Comparison of ENCODE assay signal across 1 cellular context in genomic region chr11:798093-798713, GRCh38.
TF ChIP-seq lines count a peak whose summit lies in the region.

TSS of gene SLC25A22 (minus strand) at chr11:798281. CDS start at chr11:795006, 3,275 bp downstream.

TF ChIP-seq in K562, 482 proteins besides CTCF, POLR2A, EP300 and RAD21 (continued from another document and continues in another):
- TF ChIP-seq MGA (IDR thresholded peaks at IDR 0.05) (no peak), HMGN3 (IDR thresholded peaks at IDR 0.05; ENCODE audit: borderline replicate concordance, extremely low read depth, insufficient read length, low read depth, low read length) (peak; percentile 54), MBD2 (IDR thresholded peaks at IDR 0.05; ENCODE audit: borderline replicate concordance, low read depth) (no peak), MNT (conservative IDR thresholded peaks at IDR 0.05) (no peak; a peak in 1 of 4 replicates), CSDE1 (IDR thresholded peaks at IDR 0.05) (no peak), FOXM1 (IDR thresholded peaks at IDR 0.05; ENCODE audit: low read depth) (no peak), FOXM1 (CRISPR knock-in tag; IDR thresholded peaks at IDR 0.05; ENCODE audit: low read depth) (no peak), ZBTB9 (CRISPR knock-in tag; IDR thresholded peaks at IDR 0.05) (peak; percentile 52; the same call in 1 of the 2 replicates), NR2F6 (CRISPR knock-in tag; IDR thresholded peaks at IDR 0.05) (no peak), CBFA2T2 (conservative IDR thresholded peaks at IDR 0.05) (no peak), ZNF274 (IDR thresholded peaks at IDR 0.05; ENCODE audit: borderline replicate concordance, low read depth, low read length) (no peak), ZFX (CRISPR knock-in tag; IDR thresholded peaks at IDR 0.05) (peak; percentile 14; the same call in 1 of the 2 replicates), TBP (optimal IDR thresholded peaks at IDR 0.05; ENCODE audit: low read depth, low read length) (no peak), RBM39 (optimal IDR thresholded peaks at IDR 0.05; ENCODE audit: low read depth, low read length) (no peak), PREB (CRISPR knock-in tag; IDR thresholded peaks at IDR 0.05) (no peak), USF1 (CRISPR knock-in tag; IDR thresholded peaks at IDR 0.05) (no peak), SP1 (CRISPR knock-in tag; IDR thresholded peaks at IDR 0.05) (0 out of 2 replicates have a peak, but pooled peaks have one; percentile 29), ZNF121 (CRISPR knock-in tag; conservative IDR thresholded peaks at IDR 0.05) (no peak), RBM14 (IDR thresholded peaks at IDR 0.05; ENCODE audit: borderline replicate concordance, insufficient read depth, low read depth, low read length) (no peak), ZNF134 (CRISPR knock-in tag; conservative IDR thresholded peaks at IDR 0.05) (no peak), POLR2B (IDR thresholded peaks at IDR 0.05; ENCODE audit: low read depth, partially characterized antibody) (peak; percentile 16), MCM2 (IDR thresholded peaks at IDR 0.05; ENCODE audit: low read depth) (no peak), TRIM24 (IDR thresholded peaks at IDR 0.05) (no peak), CHD2 (IDR thresholded peaks at IDR 0.05; ENCODE audit: low read depth, low read length) (no peak), SAFB (IDR thresholded peaks at IDR 0.05; ENCODE audit: borderline replicate concordance, low read depth, low read length) (peak; percentile 91), SNRNP70 (optimal IDR thresholded peaks at IDR 0.05; ENCODE audit: low read depth, low read length) (no peak), BMI1 (IDR thresholded peaks at IDR 0.05; ENCODE audit: low read length) (no peak), ZNF668 (CRISPR knock-in tag; IDR thresholded peaks at IDR 0.05) (no peak), KAT2B (IDR thresholded peaks at IDR 0.05; ENCODE audit: low read depth, low read length) (no peak), MCM3 (IDR thresholded peaks at IDR 0.05) (no peak), YY1 (IDR thresholded peaks at IDR 0.05; ENCODE audit: borderline replicate concordance in 1 of 3, control insufficient read depth in 1 of 3, extremely low read depth in 1 of 3, insufficient read depth in 3 of 3, insufficient read length in 1 of 3, insufficient replicate concordance in 2 of 3, low read depth in 1 of 3, low read length in 2 of 3) (no peak), ILF3 (IDR thresholded peaks at IDR 0.05; ENCODE audit: borderline replicate concordance) (no peak), ZNF12 (CRISPR knock-in tag; IDR thresholded peaks at IDR 0.05) (no peak), PYGO2 (tag; IDR thresholded peaks at IDR 0.05) (no peak), SLC30A9 (CRISPR knock-in tag; IDR thresholded peaks at IDR 0.05) (no peak), PTRF (tag; IDR thresholded peaks at IDR 0.05) (no peak), ZFP30 (CRISPR knock-in tag; IDR thresholded peaks at IDR 0.05; ENCODE audit: borderline replicate concordance) (no peak), KAT8 (IDR thresholded peaks at IDR 0.05; ENCODE audit: low read depth) (no peak), HIVEP1 (CRISPR knock-in tag; IDR thresholded peaks at IDR 0.05) (no peak), HMG20A (CRISPR knock-in tag; conservative IDR thresholded peaks at IDR 0.05) (no peak), NCOA2 (IDR thresholded peaks at IDR 0.05; ENCODE audit: partially characterized antibody in 2 of 2) (no peak), CXXC5 (CRISPR knock-in tag; IDR thresholded peaks at IDR 0.05) (peak; percentile 64; the same call in 1 of the 2 replicates), TAF9B (IDR thresholded peaks at IDR 0.05; ENCODE audit: partially characterized antibody) (no peak), ZNF282 (CRISPR knock-in tag; IDR thresholded peaks at IDR 0.05) (no peak), ASH1L (IDR thresholded peaks at IDR 0.05; ENCODE audit: borderline replicate concordance, low read depth, partially characterized antibody) (no peak), CHAMP1 (IDR thresholded peaks at IDR 0.05) (no peak), ELF4 (CRISPR knock-in tag; IDR thresholded peaks at IDR 0.05) (no peak), ATF3 (IDR thresholded peaks at IDR 0.05) (no peak), ATF3 (CRISPR knock-in tag; conservative IDR thresholded peaks at IDR 0.05) (no peak)
